ENCODE assay signal across 16 cellular contexts in genomic region chr14:51298895-51299294, GRCh38. TPM values are rescaled to one million over a fixed set of nuclear protein-coding genes. Genes with fewer than 3 reads are reported as not detected.
DNase-seq lines count a peak whose midpoint lies in the region; ATAC-seq lines count a peak whose summit lies in the region.
"Had no signal": no experiment of that assay in that cellular context is flagged by ENCODE, and none has a peak within 500 bp of the region (broad histone marks: within the 10 kb centered on the region; RNA-seq: fewer than 3 reads in every experiment).

No MANE protein-coding gene starts in this region.

- intact Hi-C loops in left colon (cut with DNase I, micrococcal nuclease) = no loop called here

- no peak overlapping the region for H3K4me3 ChIP-seq in Jurkat, Clone E6-1 (ENCODE audit: low read length)
- H3K4me3 ChIP-seq: cardiac muscle cell, prostate gland had no signal

- no peak overlapping the region for H3K4me3 Mint-ChIP-seq in activated naive CD8-positive, alpha-beta T cell treated with anti-CD3 and anti-CD28 coated beads, Interleukin-2, amount 10 ng/mL, durations not matched to agents 7 days and 5 days
- H3K4me3 Mint-ChIP-seq: H9, type B pancreatic cell had no signal

- peak; percentile 56 for ATAC-seq in activated naive CD8-positive, alpha-beta T cell treated with anti-CD3 and anti-CD28 coated beads, Interleukin-2, amount 10 ng/mL, durations not matched to agents 7 days and 5 days (ENCODE audit: low read depth)
- ATAC-seq in GM19351 (IDR thresholded peaks at IDR 0.05; ENCODE audit: unreplicated experiment) (no peak), left colon (no peak)
- ATAC-seq: left cardiac atrium had no signal

- H3K36me3 Mint-ChIP-seq in activated naive CD8-positive, alpha-beta T cell treated with anti-CD3 and anti-CD28 coated beads, Interleukin-2, amount 10 ng/mL, durations not matched to agents 7 days and 5 days = no peaks in the 10 kb centered on the region
- H3K36me3 Mint-ChIP-seq: type B pancreatic cell had no signal

- H3K27ac Mint-ChIP-seq in activated naive CD8-positive, alpha-beta T cell treated with anti-CD3 and anti-CD28 coated beads, Interleukin-2, amount 10 ng/mL, durations not matched to agents 7 days and 5 days = no peak overlapping the region
- H3K27ac Mint-ChIP-seq: H9, type B pancreatic cell had no signal

- peak; percentile 34 for DNase-seq in stimulated activated CD4-positive, alpha-beta T cell treated with anti-CD3 and anti-CD28 coated beads, Interleukin-15, amount 100 ng/mL, for 24 hours
- no peak for DNase-seq in stimulated activated CD4-positive, alpha-beta T cell treated with anti-CD3 and anti-CD28 coated beads, Interleukin-12 subunit alpha, Interleukin-12 subunit beta, amount 100 ng/mL, for 4 hours
- DNase-seq in Jurkat, Clone E6-1 (ENCODE audit: low read depth, low spot score) = peak; percentile 6
- no peak for DNase-seq in activated naive CD8-positive, alpha-beta T cell treated with anti-CD3 and anti-CD28 coated beads, Interleukin-2, amount 10 ng/mL, durations not matched to agents 7 days and 5 days
- DNase-seq in amniotic stem cell (lab: John Stamatoyannopoulos, UW) (no peak), left colon (no peak), ureter (ENCODE audit: low spot score) (no peak)
- DNase-seq: activated effector memory CD4-positive, alpha-beta T cell treated with Interleukin-2 at 50 U/mL for 16 hours; H9; head of caudate nucleus; left cardiac atrium; NK-92 treated with Interleukin-12 subunit alpha and Interleukin-12 subunit beta, amount 100 ng/mL, for 24 hours had no signal

- POLR2A ChIA-PET in activated naive CD8-positive, alpha-beta T cell treated with anti-CD3 and anti-CD28 coated beads, Interleukin-2, amount 10 ng/mL, durations not matched to agents 7 days and 5 days (lab: Charles Lee) = no interaction called here

- no peaks in the 10 kb centered on the region for H3K9me3 Mint-ChIP-seq in activated naive CD8-positive, alpha-beta T cell treated with anti-CD3 and anti-CD28 coated beads, Interleukin-2, amount 10 ng/mL, durations not matched to agents 7 days and 5 days
- H3K9me3 Mint-ChIP-seq: H9, type B pancreatic cell had no signal

- no peaks in the 10 kb centered on the region for H3K27me3 Mint-ChIP-seq in activated naive CD8-positive, alpha-beta T cell treated with anti-CD3 and anti-CD28 coated beads, Interleukin-2, amount 10 ng/mL, durations not matched to agents 7 days and 5 days
- H3K27me3 Mint-ChIP-seq: type B pancreatic cell had no signal

- peaks cover 7% of the 10 kb centered on the region for H3K4me1 Mint-ChIP-seq in activated naive CD8-positive, alpha-beta T cell treated with anti-CD3 and anti-CD28 coated beads, Interleukin-2, amount 10 ng/mL, durations not matched to agents 7 days and 5 days

RNA-seq across cellular contexts. Expression of gene TMX1, which starts 58.8 kb away (rescaled TPM):
- polyA plus RNA-seq in Jurkat, Clone E6-1 (2012; ENCODE audit: insufficient read depth, insufficient read length) = 48.1 TPM
- total RNA-seq in activated naive CD8-positive, alpha-beta T cell treated with anti-CD3 and anti-CD28 coated beads, Interleukin-2, amount 10 ng/mL, durations not matched to agents 7 days and 5 days = 10 to 100 TPM; 43.3 to 44.6 TPM
- total RNA-seq in left colon (10 to 100 TPM; 39.6 to 40.5 TPM), ureter (26.2 TPM)

Comparison
In these comparisons a context has a peak if more than half of its experiments do, and no peak if none do; other contexts are left out.
1. DNase-seq: peak in stimulated activated CD4-positive, alpha-beta T cell treated with anti-CD3 and anti-CD28 coated beads, Interleukin-15, amount 100 ng/mL, for 24 hours (single experiment) and Jurkat, Clone E6-1 (single experiment); none in stimulated activated CD4-positive, alpha-beta T cell treated with anti-CD3 and anti-CD28 coated beads, Interleukin-12 subunit alpha, Interleukin-12 subunit beta, amount 100 ng/mL, for 4 hours (single experiment), activated naive CD8-positive, alpha-beta T cell treated with anti-CD3 and anti-CD28 coated beads, Interleukin-2, amount 10 ng/mL, durations not matched to agents 7 days and 5 days (single experiment), amniotic stem cell (single experiment), left colon (0 of 2) and ureter (single experiment).